In the genomic region with DNA sequence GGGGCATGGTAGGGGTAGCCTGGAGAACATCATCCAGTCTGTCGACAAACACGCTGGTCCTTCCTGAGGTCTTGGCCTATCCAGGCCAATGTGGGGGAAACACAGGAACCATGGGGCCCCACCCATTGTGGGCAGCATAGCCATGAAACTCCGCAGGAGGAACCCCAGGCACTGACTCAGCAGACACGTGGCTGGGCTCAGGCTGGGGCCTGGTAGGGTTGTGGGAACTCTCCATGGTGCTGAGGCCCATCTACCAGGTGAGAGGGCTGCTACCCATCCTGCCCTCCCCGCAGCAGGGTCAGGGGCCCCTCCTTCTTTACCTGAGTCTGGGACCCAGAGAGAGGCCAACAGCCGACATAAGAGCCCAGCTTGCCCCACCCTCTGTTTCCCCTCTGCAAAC, we compare ENCODE assay signal across 1 cellular context.
A peak's percentile ranks its signal among the peaks of the same experiment; 100 is the strongest.
TF ChIP-seq lines count a peak whose summit lies in the region.

No MANE protein-coding gene starts in this region.

TF ChIP-seq in A549, 52 proteins besides CTCF, POLR2A, EP300 and RAD21 (continued from another document):
- TF ChIP-seq, protein P1, sequence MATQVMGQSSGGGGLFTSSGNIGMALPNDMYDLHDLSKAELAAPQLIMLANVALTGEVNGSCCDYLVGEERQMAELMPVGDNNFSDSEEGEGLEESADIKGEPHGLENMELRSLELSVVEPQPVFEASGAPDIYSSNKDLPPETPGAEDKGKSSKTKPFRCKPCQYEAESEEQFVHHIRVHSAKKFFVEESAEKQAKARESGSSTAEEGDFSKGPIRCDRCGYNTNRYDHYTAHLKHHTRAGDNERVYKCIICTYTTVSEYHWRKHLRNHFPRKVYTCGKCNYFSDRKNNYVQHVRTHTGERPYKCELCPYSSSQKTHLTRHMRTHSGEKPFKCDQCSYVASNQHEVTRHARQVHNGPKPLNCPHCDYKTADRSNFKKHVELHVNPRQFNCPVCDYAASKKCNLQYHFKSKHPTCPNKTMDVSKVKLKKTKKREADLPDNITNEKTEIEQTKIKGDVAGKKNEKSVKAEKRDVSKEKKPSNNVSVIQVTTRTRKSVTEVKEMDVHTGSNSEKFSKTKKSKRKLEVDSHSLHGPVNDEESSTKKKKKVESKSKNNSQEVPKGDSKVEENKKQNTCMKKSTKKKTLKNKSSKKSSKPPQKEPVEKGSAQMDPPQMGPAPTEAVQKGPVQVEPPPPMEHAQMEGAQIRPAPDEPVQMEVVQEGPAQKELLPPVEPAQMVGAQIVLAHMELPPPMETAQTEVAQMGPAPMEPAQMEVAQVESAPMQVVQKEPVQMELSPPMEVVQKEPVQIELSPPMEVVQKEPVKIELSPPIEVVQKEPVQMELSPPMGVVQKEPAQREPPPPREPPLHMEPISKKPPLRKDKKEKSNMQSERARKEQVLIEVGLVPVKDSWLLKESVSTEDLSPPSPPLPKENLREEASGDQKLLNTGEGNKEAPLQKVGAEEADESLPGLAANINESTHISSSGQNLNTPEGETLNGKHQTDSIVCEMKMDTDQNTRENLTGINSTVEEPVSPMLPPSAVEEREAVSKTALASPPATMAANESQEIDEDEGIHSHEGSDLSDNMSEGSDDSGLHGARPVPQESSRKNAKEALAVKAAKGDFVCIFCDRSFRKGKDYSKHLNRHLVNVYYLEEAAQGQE (IDR thresholded peaks at IDR 0.05) = peak; percentile 88
- TF ChIP-seq FOXS1 (CRISPR knock-in tag; IDR thresholded peaks at IDR 0.05) (no peak), NR3C1 (IDR thresholded peaks at IDR 0.05) (no peak), CHD4 (IDR thresholded peaks at IDR 0.05; ENCODE audit: borderline replicate concordance) (no peak), MAZ (IDR thresholded peaks at IDR 0.05; ENCODE audit: borderline replicate concordance, low read depth, low read length) (no peak), HOXA7 (CRISPR knock-in tag; IDR thresholded peaks at IDR 0.05) (no peak), HEYL (CRISPR knock-in tag; IDR thresholded peaks at IDR 0.05) (no peak), SMC3 (IDR thresholded peaks at IDR 0.05) (no peak), RCOR1 (IDR thresholded peaks at IDR 0.05; ENCODE audit: low read depth, low read length) (no peak), ZC3H11A (IDR thresholded peaks at IDR 0.05) (no peak), JUNB (IDR thresholded peaks at IDR 0.05) (no peak)
- TF ChIP-seq, protein P2, sequence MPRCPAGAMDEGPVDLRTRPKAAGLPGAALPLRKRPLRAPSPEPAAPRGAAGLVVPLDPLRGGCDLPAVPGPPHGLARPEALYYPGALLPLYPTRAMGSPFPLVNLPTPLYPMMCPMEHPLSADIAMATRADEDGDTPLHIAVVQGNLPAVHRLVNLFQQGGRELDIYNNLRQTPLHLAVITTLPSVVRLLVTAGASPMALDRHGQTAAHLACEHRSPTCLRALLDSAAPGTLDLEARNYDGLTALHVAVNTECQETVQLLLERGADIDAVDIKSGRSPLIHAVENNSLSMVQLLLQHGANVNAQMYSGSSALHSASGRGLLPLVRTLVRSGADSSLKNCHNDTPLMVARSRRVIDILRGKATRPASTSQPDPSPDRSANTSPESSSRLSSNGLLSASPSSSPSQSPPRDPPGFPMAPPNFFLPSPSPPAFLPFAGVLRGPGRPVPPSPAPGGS (IDR thresholded peaks at IDR 0.05) = no peak
TF ChIP-seq in A549: peak in this region for 4.
